ENCODE assay signal across 8 cellular contexts in genomic region chr6:106510090-106510970, GRCh38.
A peak's percentile ranks its signal among the peaks of the same experiment; 100 is the strongest.
DNase-seq lines count a peak whose midpoint lies in the region; ATAC-seq and TF ChIP-seq lines count a peak whose summit lies in the region.

No MANE protein-coding gene starts in this region.

- peaks cover 0 to 19% of the 10 kb centered on the region in 2 donors for H3K27me3 ChIP-seq in tibial nerve

- 1 to 2% methylated on average over 56 of the region's 56 CpGs for WGBS in tibial nerve, 2 donors

- no peaks in the 10 kb centered on the region for H3K36me3 ChIP-seq in tibial nerve

- H3K27me3 Mint-ChIP-seq in nephron (ENCODE audit: low read depth): peaks cover 97% of the 10 kb centered on the region

- DNase-seq in GM13976 (ENCODE audit: low spot score) (peak; percentile 74), NCI-H526 treated with DMSO at 0.1 percent for 48 hours (lab: John Stamatoyannopoulos, UW) (peak; percentile 35), tibial nerve (ENCODE audit: low spot score in 2 of 2) (no peak)
- peak; percentile 72 for DNase-seq in activated CD8-positive, alpha-beta memory T cell treated with anti-CD3 and anti-CD28 coated beads, Interleukin-2, amount 50 U/mL, for 4 hours

- TF ChIP-seq CTCF in GM13976 (IDR thresholded peaks at IDR 0.05; ENCODE audit: borderline replicate concordance, control extremely low read depth, extremely low read depth, insufficient read depth, missing control alignments): peak; percentile 15
- TF ChIP-seq CTCF in nephron (IDR thresholded peaks at IDR 0.05; ENCODE audit: unreplicated experiment in 3 of 3): peak in 1 of 3 experiments; percentile 8
- no peak for TF ChIP-seq CTCF in tibial nerve (IDR thresholded peaks at IDR 0.05)

- peaks cover 39% of the 10 kb centered on the region for H3K4me1 Mint-ChIP-seq in nephron

- peaks cover 3% of the 10 kb centered on the region for H3K36me3 Mint-ChIP-seq in nephron (ENCODE audit: low read depth)

- in situ Hi-C loops in GM13976 (cut with MboI; ENCODE audit: low sequenced_read_pairs, unreplicated experiment): no loop called here

- H3K27ac Mint-ChIP-seq in nephron: no peak overlapping the region

- no peak overlapping the region for H3K27ac ChIP-seq in tibial nerve

- peak overlapping the region; percentile 82 to 84 (median 83) for H3K4me3 Mint-ChIP-seq in nephron

- H3K4me3 ChIP-seq in tibial nerve: peak overlapping the region; percentile 28 to 70 (median 54)

- TF ChIP-seq EP300 in tibial nerve (IDR thresholded peaks at IDR 0.05): no peak

- no peaks in the 10 kb centered on the region for H3K9me3 ChIP-seq in tibial nerve

- peaks cover 0 to 53% (median 13%) of the 10 kb centered on the region in 4 donors for H3K4me1 ChIP-seq in tibial nerve

- TF ChIP-seq POLR2A in tibial nerve (IDR thresholded peaks at IDR 0.05): no peak

- peaks cover 8% of the 10 kb centered on the region for H3K9me3 Mint-ChIP-seq in nephron

- ATAC-seq in HG02870 (IDR thresholded peaks at IDR 0.05; ENCODE audit: unreplicated experiment) (peak; percentile 24), esophagus mucosa (peak; percentile 76), HG03139 (IDR thresholded peaks at IDR 0.05; ENCODE audit: unreplicated experiment) (no peak)

Comparison
In these comparisons a context has a peak if more than half of its experiments do, and no peak if none do; other contexts are left out.
1. DNase-seq: peak in GM13976 (single experiment), NCI-H526 treated with DMSO at 0.1 percent for 48 hours (single experiment) and activated CD8-positive, alpha-beta memory T cell treated with anti-CD3 and anti-CD28 coated beads, Interleukin-2, amount 50 U/mL, for 4 hours (single experiment); none in tibial nerve (0 of 2).